16 cellular contexts compared by ENCODE assay signal in genomic region chr9:86534572-86535258, GRCh38.
DNase-seq lines count a peak whose midpoint lies in the region; TF ChIP-seq lines count a peak whose summit lies in the region.
"Had no signal": no experiment of that assay in that cellular context is flagged by ENCODE, and none has a peak within 500 bp of the region (broad histone marks: within the 10 kb centered on the region; RNA-seq: fewer than 3 reads in every experiment).

No MANE protein-coding gene starts in this region.

- peak; percentile 80 for DNase-seq in GM04503 (ENCODE audit: low read depth)
- peak; percentile 88 for DNase-seq in amniotic epithelial cell (ENCODE audit: low read depth)
- DNase-seq in left ventricle myocardium inferior: no peak
- peak; percentile 91 for DNase-seq in stromal cell of bone marrow (ENCODE audit: low read depth)
- DNase-seq in putamen (ENCODE audit: low spot score): no peak
- DNase-seq in HK-2 (ENCODE audit: unreplicated experiment): no peak
- no peak for DNase-seq in SHP77 treated with DMSO at 0.1 percent for 48 hours (lab: John Stamatoyannopoulos, UW)
- DNase-seq: activated CD4-positive, alpha-beta memory T cell treated with anti-CD3 and anti-CD28 coated beads for 36 hours; activated T-cell treated with anti-CD3 and anti-CD28 coated beads, Interleukin-2, amount 50 U/mL, for 48 hours; brain microvascular endothelial cell; CD4-positive, alpha-beta memory T cell; DMS79 treated with DMSO at 0.1 percent for 48 hours; NCI-H1436; NCI-H2171 treated with DMSO at 0.1 percent for 48 hours; NCI-H748 treated with DMSO at 0.1 percent for 48 hours; PC-3 had no signal

- H3K27ac ChIP-seq in left ventricle myocardium inferior (replicated peaks): peak overlapping the region; percentile 59
- H3K27ac ChIP-seq: brain microvascular endothelial cell had no signal

- intact Hi-C loops in left ventricle myocardium inferior (cut with micrococcal nuclease): no loop called here

- peaks cover 6% of the 10 kb centered on the region for H3K27me3 ChIP-seq in left ventricle myocardium inferior (ENCODE audit: low read depth)
- H3K27me3 ChIP-seq: brain microvascular endothelial cell had no signal

- H3K4me1 ChIP-seq in left ventricle myocardium inferior: no peaks in the 10 kb centered on the region

- peaks cover 9% of the 10 kb centered on the region for H3K9me3 ChIP-seq in left ventricle myocardium inferior (replicated peaks)

- no peaks in the 10 kb centered on the region for H3K36me3 ChIP-seq in left ventricle myocardium inferior
- H3K36me3 ChIP-seq: brain microvascular endothelial cell had no signal

- TF ChIP-seq CTCF in left ventricle myocardium inferior (IDR thresholded peaks at IDR 0.05; ENCODE audit: borderline replicate concordance): no peak

- no peak overlapping the region for H3K4me3 ChIP-seq in left ventricle myocardium inferior

Comparison
In these comparisons a context has a peak if more than half of its experiments do, and no peak if none do; other contexts are left out.
1. DNase-seq: peak in GM04503 (single experiment), amniotic epithelial cell (single experiment) and stromal cell of bone marrow (single experiment); none in left ventricle myocardium inferior (single experiment), putamen (single experiment), HK-2 (single experiment) and SHP77 treated with DMSO at 0.1 percent for 48 hours (single experiment).